In the genomic region with DNA sequence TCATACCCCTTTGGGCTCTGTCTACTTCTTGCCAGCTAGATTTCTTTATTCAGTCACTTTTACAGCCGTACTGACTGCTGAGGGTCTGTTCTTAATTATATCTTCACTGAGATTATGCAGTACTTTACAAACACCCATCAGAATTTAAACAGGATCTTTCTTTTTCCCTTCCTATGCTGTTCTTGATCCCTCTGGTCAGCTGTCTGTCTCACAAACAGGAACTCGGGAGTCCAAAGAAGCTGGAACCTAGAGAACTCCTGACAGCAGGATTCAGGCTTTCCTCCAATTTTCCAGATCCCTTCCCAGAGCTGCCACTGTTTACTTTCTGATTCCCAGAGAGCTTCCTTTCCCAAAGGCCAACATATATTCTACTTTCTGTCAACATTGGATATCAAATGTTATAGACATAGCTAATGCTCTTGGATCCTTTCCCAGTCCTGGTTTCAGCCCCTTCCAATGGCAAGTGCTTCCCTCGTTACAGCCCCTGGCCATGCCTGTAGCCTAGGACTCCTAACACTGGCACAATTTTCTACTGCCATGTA, we compare ENCODE assay signal across 8 cellular contexts. TPM values are rescaled to one million over a fixed set of nuclear protein-coding genes. Genes with fewer than 3 reads are reported as not detected.
DNase-seq lines count a peak whose midpoint lies in the region; FAIRE-seq and TF ChIP-seq lines count a peak whose summit lies in the region.

No MANE protein-coding gene starts in this region.

- FAIRE-seq in D721Med (lab: Jason Lieb, UNC), result no peak

- DNase-seq in EH (ENCODE audit: low read depth) (peak; percentile 55), NCI-H446 (lab: John Stamatoyannopoulos, UW) (peak; percentile 83 to 90), fibroblast of peridontal ligament (ENCODE audit: extremely low read depth) (peak; percentile 75), pulmonary artery endothelial cell (ENCODE audit: low read depth, low spot score) (peak; percentile 20), D721Med (ENCODE audit: insufficient read length, low spot score) (no peak), NCI-H2227 (lab: John Stamatoyannopoulos, UW; ENCODE audit: unreplicated experiment) (no peak), D341Med (ENCODE audit: low spot score) (no peak)
- DNase-seq in stimulated activated CD4-positive, alpha-beta T cell treated with anti-CD3 and anti-CD28 coated beads, Interleukin-4, amount 100 ng/mL, for 24 hours, result no peak

- TF ChIP-seq CTCF in D721Med (IDR thresholded peaks at IDR 0.05; ENCODE audit: insufficient read depth, missing control alignments), result no peak

RNA-seq across cellular contexts. Expression of gene ATP2B4, which starts 59.5 kb away (rescaled TPM):
- 79.2 and 94.4 TPM in 2 replicates for total RNA-seq in pulmonary artery endothelial cell

Comparison
In these comparisons a context has a peak if more than half of its experiments do, and no peak if none do; other contexts are left out.
1. DNase-seq: peak in EH (single experiment), NCI-H446 (2 of 2), fibroblast of peridontal ligament (single experiment) and pulmonary artery endothelial cell (single experiment); none in D721Med (single experiment), NCI-H2227 (single experiment), D341Med (single experiment) and stimulated activated CD4-positive, alpha-beta T cell treated with anti-CD3 and anti-CD28 coated beads, Interleukin-4, amount 100 ng/mL, for 24 hours (single experiment).